Comparison of ENCODE assay signal across 8 cellular contexts in the genomic region with DNA sequence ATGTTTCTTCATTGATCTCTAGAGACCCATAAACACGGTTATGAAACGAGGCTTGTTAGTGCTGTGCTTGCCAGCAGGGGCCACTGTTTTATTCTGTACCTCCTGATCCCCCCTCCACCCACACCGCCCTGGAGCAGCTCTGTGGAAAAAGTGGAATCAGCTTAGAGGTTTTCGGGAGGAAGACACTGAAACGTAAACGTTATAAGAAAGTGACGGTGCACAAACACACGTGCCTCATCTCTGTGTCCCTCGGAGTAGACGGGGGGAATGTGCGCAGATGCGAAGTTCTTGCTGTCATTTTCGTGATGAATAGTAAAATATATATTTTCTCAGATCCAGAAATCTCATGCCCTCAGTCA. TPM values are rescaled to one million over a fixed set of nuclear protein-coding genes. Genes with fewer than 3 reads are reported as not detected.
DNase-seq lines count a peak whose midpoint lies in the region; ATAC-seq and TF ChIP-seq lines count a peak whose summit lies in the region.
"Not testable (repeated sequence)": the region's sequence is repeated elsewhere in the genome, so short reads cannot be mapped to it uniquely, and the experiment has no call there.

No MANE protein-coding gene starts in this region.

- not testable (repeated sequence) for H3K27ac ChIP-seq in GM23338 (ENCODE audit: low read depth); fibroblast of lung (ENCODE audit: insufficient read depth, low read length); neural progenitor cell; subcutaneous abdominal adipose tissue (ENCODE audit: low read depth, low read length)

- not testable (repeated sequence) for H3K9me2 ChIP-seq in GM23338 (ENCODE audit: insufficient read depth)

- not testable (repeated sequence) for H3K27ac Mint-ChIP-seq in GM23338, neural progenitor cell

- not testable (repeated sequence) for H2AFZ ChIP-seq in GM23338; neural progenitor cell (replicated peaks)
- peak overlapping the region; percentile 69 for H2AFZ ChIP-seq in fibroblast of lung (ENCODE audit: low read length)

- H3K79me2 ChIP-seq in GM23338 (replicated peaks; ENCODE audit: insufficient read depth); fibroblast of lung (ENCODE audit: control insufficient read depth, insufficient read depth, low read length); neural progenitor cell (ENCODE audit: low read depth): not testable (repeated sequence)

- H3K4me1 ChIP-seq in GM23338 (ENCODE audit: insufficient read depth) (peaks cover 21% of the 10 kb centered on the region; the same call in 1 of the 2 replicates), adipocyte (ENCODE audit: control insufficient read depth, insufficient read depth, low read length) (peaks cover 24% of the 10 kb centered on the region), subcutaneous abdominal adipose tissue (ENCODE audit: control insufficient read depth in 5 of 5, insufficient read depth in 5 of 5, low read length in 5 of 5) (peaks cover 3 to 20% (median 11%) of the 10 kb centered on the region in 5 donors)
- H3K4me1 ChIP-seq in fibroblast of lung (ENCODE audit: control insufficient read depth, extremely low read depth, insufficient read depth, low read length); neural progenitor cell: not testable (repeated sequence)

- DNase-seq in AG10803 (ENCODE audit: low read depth) (peak; percentile 18), GM23338 (ENCODE audit: low spot score) (peak; percentile 65), NCI-H69 (lab: John Stamatoyannopoulos, UW) (peak; percentile 61), adipocyte (ENCODE audit: low read depth) (peak; percentile 46), fibroblast of lung (ENCODE audit: low read depth in 2 of 2) (peak in 1 of 2 donors; percentile 34), iris pigment epithelial cell (ENCODE audit: low read depth) (peak; percentile 12), neural progenitor cell (ENCODE audit: low spot score) (peak; percentile 32)

- not testable (repeated sequence) for H3K9me3 ChIP-seq in adipocyte (ENCODE audit: control insufficient read depth, low read length); fibroblast of lung (ENCODE audit: control insufficient read depth, insufficient read depth, low read depth, low read length); neural progenitor cell (ENCODE audit: low read depth); subcutaneous abdominal adipose tissue (ENCODE audit: control insufficient read depth in 5 of 5, low read length in 5 of 5)

- TF ChIP-seq CTCF in AG10803 (conservative IDR thresholded peaks at IDR 0.05; ENCODE audit: low read length) (0 out of 2 replicates have a peak, but pooled peaks have one; percentile 19), GM23338 (conservative IDR thresholded peaks at IDR 0.05; ENCODE audit: low read depth in 2 of 2) (peak; percentile 32 to 53), fibroblast of lung (conservative IDR thresholded peaks at IDR 0.05 in 1 of 2, IDR thresholded peaks at IDR 0.05 in 1 of 2; ENCODE audit: low read depth in 1 of 2, low read length in 2 of 2) (peak; percentile 8 to 19), neural progenitor cell (IDR thresholded peaks at IDR 0.05) (peak; percentile 29)

- peak overlapping the region; percentile 63 for H3K4me2 ChIP-seq in GM23338
- peak overlapping the region; percentile 80 for H3K4me2 ChIP-seq in fibroblast of lung (ENCODE audit: extremely low read depth, insufficient read depth, low read length)
- peak overlapping the region; percentile 44 for H3K4me2 ChIP-seq in neural progenitor cell

- H3K36me3 ChIP-seq in GM23338 (ENCODE audit: insufficient read depth); adipocyte (ENCODE audit: control insufficient read depth, insufficient read depth, low read length, severe bottlenecking); fibroblast of lung (ENCODE audit: control insufficient read depth, insufficient read depth, low read length); neural progenitor cell: not testable (repeated sequence)
- peaks cover 0 to 11% (median 0%) of the 10 kb centered on the region in 5 donors for H3K36me3 ChIP-seq in subcutaneous abdominal adipose tissue (ENCODE audit: control insufficient read depth in 5 of 5, insufficient read depth in 5 of 5, low read length in 5 of 5)

- H3K36me3 Mint-ChIP-seq in GM23338 (ENCODE audit: low read depth); neural progenitor cell: not testable (repeated sequence)

- H3K4me3 ChIP-seq in AG10803 (ENCODE audit: low read length) = peak overlapping the region; percentile 43
- H3K4me3 ChIP-seq in GM23338 = peak overlapping the region; percentile 40
- peak overlapping the region; percentile 74 for H3K4me3 ChIP-seq in adipocyte (ENCODE audit: low read length)
- H3K4me3 ChIP-seq in fibroblast of lung (replicated peaks in 1 of 4; ENCODE audit: control extremely low read depth in 1 of 4, insufficient read depth in 1 of 4, low read depth in 3 of 4, low read length in 4 of 4) = peak overlapping the region in 2 of 4 experiments; percentile 53 to 63
- not testable (repeated sequence) for H3K4me3 ChIP-seq in neural progenitor cell
- H3K4me3 ChIP-seq in subcutaneous abdominal adipose tissue (ENCODE audit: low read depth in 1 of 5, low read length in 5 of 5) = peak overlapping the region in 4 of 5 donors; percentile 6 to 52 (median 20)

- H3K4me1 Mint-ChIP-seq in GM23338 = peaks cover 20% of the 10 kb centered on the region
- H3K4me1 Mint-ChIP-seq in neural progenitor cell = not testable (repeated sequence)

- H4K20me1 ChIP-seq in GM23338 (replicated peaks; ENCODE audit: insufficient read depth); fibroblast of lung (ENCODE audit: control insufficient read depth, extremely low read depth, insufficient read depth, low read length); neural progenitor cell (ENCODE audit: low read depth): not testable (repeated sequence)

- H3F3A ChIP-seq in GM23338 (replicated peaks; ENCODE audit: low read depth); neural progenitor cell (ENCODE audit: low read depth): not testable (repeated sequence)

- H3K9ac ChIP-seq in adipocyte (ENCODE audit: low read length) (peak overlapping the region; percentile 85), subcutaneous abdominal adipose tissue (ENCODE audit: low read length in 5 of 5) (peak overlapping the region in 2 of 5 donors; percentile 12 to 47)
- not testable (repeated sequence) for H3K9ac ChIP-seq in fibroblast of lung (ENCODE audit: insufficient read depth, low read length); neural progenitor cell

- H3K27me3 ChIP-seq in GM23338 (ENCODE audit: insufficient read depth); adipocyte (replicated peaks; ENCODE audit: control insufficient read depth, insufficient read depth, low read length); fibroblast of lung (ENCODE audit: control insufficient read depth, insufficient read depth, low read length); neural progenitor cell; subcutaneous abdominal adipose tissue (ENCODE audit: control insufficient read depth in 5 of 5, insufficient read depth in 4 of 5, low read length in 5 of 5): not testable (repeated sequence)

- H3K27me3 Mint-ChIP-seq in GM23338 (ENCODE audit: insufficient read depth, low read depth, poor library complexity) = peaks cover 14% of the 10 kb centered on the region
- not testable (repeated sequence) for H3K27me3 Mint-ChIP-seq in neural progenitor cell (ENCODE audit: insufficient read depth, low read depth)

- not testable (repeated sequence) for H3K9me3 Mint-ChIP-seq in GM23338
- peaks cover 10% of the 10 kb centered on the region for H3K9me3 Mint-ChIP-seq in neural progenitor cell

- peak; percentile 88 for ATAC-seq in GM23338

- peak overlapping the region; percentile 71 for H3K4me3 Mint-ChIP-seq in GM23338
- H3K4me3 Mint-ChIP-seq in neural progenitor cell = not testable (repeated sequence)

RNA-seq across cellular contexts. Expression of gene ZNF331, which starts 33.6 kb away (rescaled TPM):
- 33.7 and 36.2 TPM in 2 replicates for total RNA-seq in GM23338 (2014; rRNA removed; shearing (Covaris generic))
- polyA plus RNA-seq in GM23338 (2016; fragmentation: Nextera tagmentation; extraction: Ambion mirVana) (32.7 and 46.5 TPM in 2 replicates), fibroblast of lung (4.7 and 4.8 TPM in 2 replicates)
- total RNA-seq in fibroblast of lung (9.0 and 16.2 TPM in 2 replicates), neural progenitor cell (ENCODE audit: low replicate concordance) (44.2 and 68.5 TPM in 2 replicates)
- 4.5 and 5.4 TPM in 2 replicates for polyA plus RNA-seq in fibroblast of lung (2012)
- 3.5 and 3.8 TPM in 2 replicates for polyA minus RNA-seq in fibroblast of lung (ENCODE audit: low replicate concordance)

RNA-seq across cellular contexts. Expression of gene ZNF813, which starts 36.8 kb away (rescaled TPM):
- total RNA-seq in GM23338 (2014; rRNA removed; shearing (Covaris generic)) = 29.3 and 30.9 TPM in 2 replicates
- polyA plus RNA-seq in GM23338 (2016; fragmentation: Nextera tagmentation; extraction: Ambion mirVana) = 5.3 and 6.4 TPM in 2 replicates
- 3.6 and 3.9 TPM in 2 replicates for total RNA-seq in fibroblast of lung
- 1.4 and 1.8 TPM in 2 replicates for polyA plus RNA-seq in fibroblast of lung
- 1.5 and 1.6 TPM in 2 replicates for polyA plus RNA-seq in fibroblast of lung (2012)
- 0.04 and 0.24 TPM in 2 replicates for polyA minus RNA-seq in fibroblast of lung (ENCODE audit: low replicate concordance)
- total RNA-seq in neural progenitor cell (ENCODE audit: low replicate concordance) = 14.2 and 24.3 TPM in 2 replicates
